1 cellular context compared by ENCODE assay signal in the genomic region with DNA sequence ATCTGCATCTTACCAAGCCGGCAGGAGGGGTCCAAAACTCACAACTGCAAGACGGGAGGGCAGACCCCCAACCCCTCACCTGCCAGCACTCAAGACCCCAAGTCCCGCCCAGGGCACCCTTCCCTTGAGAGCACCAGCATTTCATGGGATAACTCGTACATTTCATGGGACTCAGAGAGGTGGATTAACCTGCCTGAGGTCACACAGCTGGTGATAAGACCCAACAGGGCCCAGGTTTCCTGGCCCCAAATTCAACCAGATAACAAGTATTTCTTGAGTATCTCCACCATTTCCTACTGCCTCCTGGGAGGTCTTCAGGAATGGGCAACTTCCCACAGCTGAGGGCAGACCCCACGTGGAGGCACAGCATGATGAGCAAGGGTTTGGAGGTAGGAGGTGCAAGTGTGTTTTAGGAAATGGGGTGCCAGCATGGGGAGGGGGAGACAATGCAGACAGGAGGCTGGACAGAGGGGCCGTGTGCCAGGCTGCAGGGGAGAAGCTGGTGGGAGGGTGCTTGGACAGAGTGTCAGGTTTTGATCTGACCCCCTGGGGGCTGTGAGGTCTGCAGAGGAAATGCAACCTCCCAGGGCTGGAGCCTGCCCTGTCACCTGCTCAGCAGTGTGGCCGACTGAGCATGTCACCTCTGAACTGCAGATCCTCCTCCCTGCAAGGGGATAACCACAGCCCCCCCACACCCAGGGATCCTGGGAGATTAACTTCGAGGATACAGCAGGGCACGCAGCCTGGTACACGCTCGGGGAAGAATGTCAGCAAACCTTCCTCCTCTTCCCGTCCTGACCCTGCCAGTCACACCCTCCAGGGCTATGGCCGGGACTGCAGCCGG.
TF ChIP-seq lines count a peak whose summit lies in the region.

No MANE protein-coding gene starts in this region.

TF ChIP-seq in HepG2, 621 proteins besides CTCF, POLR2A, EP300 and RAD21:
- TF ChIP-seq, protein P1, sequence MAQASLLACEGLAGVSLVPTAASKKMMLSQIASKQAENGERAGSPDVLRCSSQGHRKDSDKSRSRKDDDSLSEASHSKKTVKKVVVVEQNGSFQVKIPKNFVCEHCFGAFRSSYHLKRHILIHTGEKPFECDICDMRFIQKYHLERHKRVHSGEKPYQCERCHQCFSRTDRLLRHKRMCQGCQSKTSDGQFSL (CRISPR knock-in tag; IDR thresholded peaks at IDR 0.05) = peak; percentile 90; the same call in 1 of the 2 replicates
- peak; percentile 10; the same call in 1 of the 2 replicates for TF ChIP-seq RXRA (CRISPR knock-in tag; IDR thresholded peaks at IDR 0.05)
- TF ChIP-seq HNRNPL (IDR thresholded peaks at IDR 0.05; ENCODE audit: low read depth, low read length) = 0 out of 2 replicates have a peak, but pooled peaks have one; percentile 34
- peak; percentile 69; the same call in 1 of the 2 replicates for TF ChIP-seq ZMYM3 (CRISPR knock-in tag; IDR thresholded peaks at IDR 0.05)
- TF ChIP-seq ARHGAP35 (CRISPR knock-in tag; IDR thresholded peaks at IDR 0.05; ENCODE audit: borderline replicate concordance) = no peak
- TF ChIP-seq KDM4B (CRISPR knock-in tag; IDR thresholded peaks at IDR 0.05) = no peak
- TF ChIP-seq, protein P2, sequence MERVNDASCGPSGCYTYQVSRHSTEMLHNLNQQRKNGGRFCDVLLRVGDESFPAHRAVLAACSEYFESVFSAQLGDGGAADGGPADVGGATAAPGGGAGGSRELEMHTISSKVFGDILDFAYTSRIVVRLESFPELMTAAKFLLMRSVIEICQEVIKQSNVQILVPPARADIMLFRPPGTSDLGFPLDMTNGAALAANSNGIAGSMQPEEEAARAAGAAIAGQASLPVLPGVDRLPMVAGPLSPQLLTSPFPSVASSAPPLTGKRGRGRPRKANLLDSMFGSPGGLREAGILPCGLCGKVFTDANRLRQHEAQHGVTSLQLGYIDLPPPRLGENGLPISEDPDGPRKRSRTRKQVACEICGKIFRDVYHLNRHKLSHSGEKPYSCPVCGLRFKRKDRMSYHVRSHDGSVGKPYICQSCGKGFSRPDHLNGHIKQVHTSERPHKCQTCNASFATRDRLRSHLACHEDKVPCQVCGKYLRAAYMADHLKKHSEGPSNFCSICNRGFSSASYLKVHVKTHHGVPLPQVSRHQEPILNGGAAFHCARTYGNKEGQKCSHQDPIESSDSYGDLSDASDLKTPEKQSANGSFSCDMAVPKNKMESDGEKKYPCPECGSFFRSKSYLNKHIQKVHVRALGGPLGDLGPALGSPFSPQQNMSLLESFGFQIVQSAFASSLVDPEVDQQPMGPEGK (CRISPR knock-in tag; IDR thresholded peaks at IDR 0.05) = 0 out of 2 replicates have a peak, but pooled peaks have one; percentile 10
- 0 out of 2 replicates have a peak, but pooled peaks have one; percentile 22 for TF ChIP-seq ZNF776 (CRISPR knock-in tag; IDR thresholded peaks at IDR 0.05)
- TF ChIP-seq ZNF768 (CRISPR knock-in tag; IDR thresholded peaks at IDR 0.05) = peak; percentile 99
